In the genomic region with DNA sequence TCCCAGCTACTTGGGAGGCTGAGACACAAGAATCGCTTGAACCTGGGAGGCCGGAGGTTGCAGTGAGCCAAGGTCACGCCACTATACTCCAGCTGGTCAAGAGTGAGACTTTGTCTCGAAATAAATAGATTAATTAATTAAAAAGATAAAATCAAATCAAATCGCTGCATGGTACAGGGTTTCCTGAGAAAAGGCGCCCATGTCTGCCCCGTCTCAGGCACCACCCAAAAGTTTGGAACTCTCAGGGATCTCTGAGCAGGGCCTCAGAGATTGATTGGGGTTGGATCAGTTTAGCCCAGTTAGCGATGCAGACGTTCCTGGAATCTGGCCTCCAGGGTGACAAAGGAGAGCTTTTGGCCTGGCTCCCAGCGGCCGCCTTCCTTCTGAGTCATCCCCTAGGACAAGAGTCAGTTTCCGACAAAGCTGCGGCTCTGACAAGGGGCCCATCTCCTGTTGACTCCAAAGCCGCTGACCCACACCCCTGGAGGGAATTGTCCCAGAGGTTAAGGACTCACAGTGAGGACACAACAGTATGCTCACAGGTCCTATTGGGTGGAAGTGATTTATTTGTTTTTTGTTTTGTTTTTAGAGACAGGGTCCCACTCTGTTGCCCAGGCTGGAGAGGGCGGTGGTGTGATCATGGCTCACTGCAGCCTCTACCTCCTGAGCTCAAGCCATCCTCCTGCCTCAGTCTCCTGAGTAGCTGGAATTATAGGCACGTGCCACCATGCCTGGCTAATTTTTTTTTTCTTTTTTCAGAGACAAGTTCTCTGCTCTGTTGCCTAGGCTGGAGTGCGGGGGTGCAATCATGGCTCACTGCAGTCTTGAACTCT, we compare ENCODE assay signal across 7 cellular contexts. TPM values are rescaled to one million over a fixed set of nuclear protein-coding genes. Genes with fewer than 3 reads are reported as not detected.
A peak's percentile ranks its signal among the peaks of the same experiment; 100 is the strongest.
DNase-seq lines count a peak whose midpoint lies in the region; ATAC-seq and TF ChIP-seq lines count a peak whose summit lies in the region.
"Had no signal": no experiment of that assay in that cellular context is flagged by ENCODE, and none has a peak within 500 bp of the region (broad histone marks: within the 10 kb centered on the region; RNA-seq: fewer than 3 reads in every experiment).

No MANE protein-coding gene starts in this region.

- DNase-seq in AG10803 (ENCODE audit: low read depth), result peak; percentile 71
- peak; percentile 85 for DNase-seq in RKO (ENCODE audit: low spot score)
- peak; percentile 49 for DNase-seq in hepatocyte (ENCODE audit: low spot score)
- DNase-seq in NCI-H510A (lab: John Stamatoyannopoulos, UW), result no peak
- DNase-seq: Karpas-422 had no signal

- H4K20me1 ChIP-seq in hepatocyte (ENCODE audit: insufficient read depth, poor library complexity, severe bottlenecking), result no peaks in the 10 kb centered on the region

- H3K27me3 ChIP-seq in hepatocyte, result no peaks in the 10 kb centered on the region

- H3K4me3 ChIP-seq in AG10803 (ENCODE audit: low read length) (no peak overlapping the region), hepatocyte (no peak overlapping the region)

- H3K27ac ChIP-seq in hepatocyte, result no peak overlapping the region

- 78% methylated on average over 17 of the region's 17 CpGs for WGBS in hepatocyte (ENCODE audit: low lambda C conversion rate, missing lambda C conversion rate)

- no peaks in the 10 kb centered on the region for H3K36me3 ChIP-seq in hepatocyte (replicated peaks; ENCODE audit: insufficient read depth, low read depth)

- no peak overlapping the region for H3K4me2 ChIP-seq in hepatocyte

- no peaks in the 10 kb centered on the region for H3K79me2 ChIP-seq in hepatocyte

- H3K9me3 ChIP-seq in hepatocyte (ENCODE audit: low read depth), result no peaks in the 10 kb centered on the region

- TF ChIP-seq CTCF in AG10803 (conservative IDR thresholded peaks at IDR 0.05; ENCODE audit: low read length), result no peak
- no peak for TF ChIP-seq CTCF in hepatocyte (IDR thresholded peaks at IDR 0.05; ENCODE audit: poor library complexity)

- H3K4me1 ChIP-seq in hepatocyte (ENCODE audit: insufficient read depth), result no peaks in the 10 kb centered on the region

- no peak for ATAC-seq in HG02623 (IDR thresholded peaks at IDR 0.05; ENCODE audit: unreplicated experiment)
- ATAC-seq in HG03097 (IDR thresholded peaks at IDR 0.05; ENCODE audit: low FRiP score, unreplicated experiment), result no peak

- no peak overlapping the region for H2AFZ ChIP-seq in hepatocyte

- no peaks in the 10 kb centered on the region for H3K9me2 ChIP-seq in hepatocyte (replicated peaks; ENCODE audit: insufficient read depth)

RNA-seq across cellular contexts. Expression of a gene that starts 6.8 kb away (rescaled TPM):
- 25.9 and 33.6 TPM in 2 replicates for total RNA-seq in hepatocyte
- 32.3 and 41.9 TPM in 2 replicates for polyA plus RNA-seq in hepatocyte

RNA-seq across cellular contexts. Expression of a gene that starts 24.5 kb away (rescaled TPM):
- 10.1 and 13.3 TPM in 2 replicates for total RNA-seq in hepatocyte
- polyA plus RNA-seq in hepatocyte, result 15.8 TPM in 2 replicates

RNA-seq across cellular contexts. Expression of a gene that starts 24.6 kb away (rescaled TPM):
- 16.0 and 19.0 TPM in 2 replicates for total RNA-seq in hepatocyte
- 17.8 and 18.3 TPM in 2 replicates for polyA plus RNA-seq in hepatocyte

RNA-seq across cellular contexts. Expression of a gene that starts 38.5 kb away (rescaled TPM):
- total RNA-seq in hepatocyte, result 16.3 and 22.4 TPM in 2 replicates
- 77.4 and 83.2 TPM in 2 replicates for polyA plus RNA-seq in hepatocyte

RNA-seq across cellular contexts. Expression of a gene that starts 44.0 kb away (rescaled TPM):
- total RNA-seq in hepatocyte, result 32.0 and 33.8 TPM in 2 replicates
- 44.6 and 61.6 TPM in 2 replicates for polyA plus RNA-seq in hepatocyte
